In genomic region chr12:3073438-3074255, GRCh38 we compare ENCODE assay signal across 8 cellular contexts. TPM values are rescaled to one million over a fixed set of nuclear protein-coding genes. Genes with fewer than 3 reads are reported as not detected.
A peak's percentile ranks its signal among the peaks of the same experiment; 100 is the strongest.
DNase-seq lines count a peak whose midpoint lies in the region; ATAC-seq and TF ChIP-seq lines count a peak whose summit lies in the region.

No MANE protein-coding gene starts in this region.

- ATAC-seq in GM19452 (IDR thresholded peaks at IDR 0.05; ENCODE audit: unreplicated experiment) (peak; percentile 65), sciatic nerve (peak; percentile 67)

- H3K27me3 ChIP-seq in ascending aorta: no peaks in the 10 kb centered on the region

- no peaks in the 10 kb centered on the region for H3K9me3 ChIP-seq in ascending aorta

- DNase-seq in AG20443 (ENCODE audit: low spot score): peak; percentile 92
- DNase-seq in NCI-H146 treated with DMSO at 0.1 percent for 48 hours (lab: John Stamatoyannopoulos, UW; ENCODE audit: unreplicated experiment): peak; percentile 77
- DNase-seq in T1000 (lab: John Stamatoyannopoulos, UW): peak; percentile 87
- peak in 1 of 2 donors; percentile 92 for DNase-seq in ascending aorta (ENCODE audit: low spot score in 2 of 2)
- peak; percentile 90 for DNase-seq in hepatic stellate cell (ENCODE audit: low spot score)
- peak; percentile 93 for DNase-seq in sciatic nerve (ENCODE audit: low spot score)
- DNase-seq in SHP77 treated with DMSO at 0.1 percent for 48 hours (lab: John Stamatoyannopoulos, UW): no peak

- H3K27ac ChIP-seq in ascending aorta: peak overlapping the region; percentile 47 to 65

- TF ChIP-seq CTCF in ascending aorta (IDR thresholded peaks at IDR 0.05): peak; percentile 74 to 98 (median 97)

- no peaks in the 10 kb centered on the region for H3K36me3 ChIP-seq in ascending aorta

- intact Hi-C loops in ascending aorta (cut with DNase I) (loop anchor here (1.0 to 10.0 kb wide), 4 partner anchors 61 to 731 kb away; no protein-coding TSS in a partner anchor), sciatic nerve (cut with DNase I) (loop anchor here (5.0 kb wide), 3 partner anchors 64 to 199 kb away; no protein-coding TSS in a partner anchor)

- peaks cover 6 to 23% of the 10 kb centered on the region in 2 donors for H3K4me1 ChIP-seq in ascending aorta

- H3K4me3 ChIP-seq in ascending aorta: no peak overlapping the region

RNA-seq across cellular contexts. Expression of gene TSPAN9, which starts 3.5 kb away (rescaled TPM):
- total RNA-seq in ascending aorta (109 TPM), sciatic nerve (37.5 TPM)
